8 cellular contexts compared by ENCODE assay signal in genomic region chr19:35154535-35155406, GRCh38. TPM values are rescaled to one million over a fixed set of nuclear protein-coding genes. Genes with fewer than 3 reads are reported as not detected.
DNase-seq lines count a peak whose midpoint lies in the region; ATAC-seq, FAIRE-seq and TF ChIP-seq lines count a peak whose summit lies in the region.

Gene FXYD5 (plus strand): TSS chr19:35154735. CDS start chr19:35155551, 816 bp downstream.

- peak within 1 kb of the TSS; percentile 75 to 97 for H4K8ac ChIP-seq in IMR-90 (ENCODE audit: low read depth in 2 of 2, low read length in 2 of 2)

- H2AK5ac ChIP-seq in IMR-90 (ENCODE audit: low read depth, low read length): peak within 1 kb of the TSS; percentile 90

- dilution Hi-C loops in IMR-90 (cut with HindIII; ENCODE audit: low sequenced_read_pairs, unreplicated experiment): no loop called here

- H3K27ac ChIP-seq in IMR-90 (ENCODE audit: insufficient read depth, low read length) (peak within 1 kb of the TSS; percentile 75), astrocyte (ENCODE audit: low read depth, low read length) (peak within 1 kb of the TSS; percentile 82), iPS-18a (ENCODE audit: low read length) (no peak within 1 kb of the TSS)

- POLR2A ChIA-PET in IMR-90 (lab: Charles Lee; ENCODE audit: unreplicated experiment): interaction anchor here (0.6 kb wide), 1 partner anchor 57 kb away, joined by 6 read pairs; no protein-coding TSS in a partner anchor

- no peak for FAIRE-seq in astrocyte (lab: Jason Lieb, UNC)

- no peaks in the 10 kb centered on the region for H3K27me3 ChIP-seq in IMR-90 (ENCODE audit: control insufficient read depth, insufficient read depth, low read length)
- no peaks in the 10 kb centered on the region for H3K27me3 ChIP-seq in astrocyte (ENCODE audit: insufficient read depth, low read length)
- peaks cover 13% of the 10 kb centered on the region for H3K27me3 ChIP-seq in iPS-18a (ENCODE audit: control insufficient read depth, insufficient read depth, low read length)

- H2BK20ac ChIP-seq in IMR-90 (ENCODE audit: low read depth, low read length): peak within 1 kb of the TSS; percentile 16; the same call in 1 of the 2 replicates

- H3K9me1 ChIP-seq in IMR-90 (ENCODE audit: insufficient read depth, low read length): peaks cover 12% of the 10 kb centered on the region; the same call in 1 of the 2 replicates

- H2BK15ac ChIP-seq in IMR-90 (ENCODE audit: low read depth, low read length): peak within 1 kb of the TSS; percentile 52; the same call in 1 of the 3 replicates

- in situ Hi-C loops in IMR-90 (cut with MboI; ENCODE audit: low sequenced_read_pairs): no loop called here

- H3K9ac ChIP-seq in IMR-90 (ENCODE audit: low read depth, low read length): peak within 1 kb of the TSS; percentile 83
- peak within 1 kb of the TSS; percentile 93 for H3K9ac ChIP-seq in astrocyte (ENCODE audit: low read length)
- H3K9ac ChIP-seq in iPS-18a (ENCODE audit: low read length): peak within 1 kb of the TSS; percentile 32

- ATAC-seq in IMR-90 (ENCODE audit: low read depth): peak; percentile 85
- ATAC-seq in GM19467 (IDR thresholded peaks at IDR 0.05; ENCODE audit: unreplicated experiment): no peak

- peak within 1 kb of the TSS; percentile 87 for H3K4ac ChIP-seq in IMR-90 (ENCODE audit: low read depth, low read length)

- peak within 1 kb of the TSS; percentile 100 for H2AFZ ChIP-seq in IMR-90 (replicated peaks; ENCODE audit: low read length, poor library complexity)
- peak within 1 kb of the TSS; percentile 89 for H2AFZ ChIP-seq in astrocyte (ENCODE audit: low read depth, low read length)

- H3K4me1 ChIP-seq in IMR-90 (ENCODE audit: control insufficient read depth, insufficient read depth, low read length) (peaks cover 9% of the 10 kb centered on the region), astrocyte (ENCODE audit: insufficient read depth, low read length) (peaks cover 6% of the 10 kb centered on the region), iPS-18a (ENCODE audit: control insufficient read depth, low read depth, low read length) (peaks cover 32% of the 10 kb centered on the region)

- peak within 1 kb of the TSS; percentile 85 for H3K4me2 ChIP-seq in IMR-90 (ENCODE audit: low read depth, low read length)
- peak within 1 kb of the TSS; percentile 98 for H3K4me2 ChIP-seq in astrocyte (ENCODE audit: low read length)

- peak; percentile 67 for TF ChIP-seq POLR2A in IMR-90 (IDR thresholded peaks at IDR 0.05; ENCODE audit: low read depth, low read length)

- H3K23ac ChIP-seq in IMR-90 (ENCODE audit: low read depth, low read length): peak within 1 kb of the TSS; percentile 90

- peaks cover 12% of the 10 kb centered on the region for H3K36me3 Mint-ChIP-seq in astrocyte (ENCODE audit: low read depth, unreplicated experiment)

- no peaks in the 10 kb centered on the region for H3K9me3 Mint-ChIP-seq in astrocyte (ENCODE audit: unreplicated experiment)

- H4K20me1 ChIP-seq in IMR-90 (ENCODE audit: insufficient read depth, low read length) (0 out of 2 replicates have a peak, but pooled peaks cover 2% of the 10 kb centered on the region), astrocyte (ENCODE audit: insufficient read depth, low read length) (peaks cover 22% of the 10 kb centered on the region)

- peaks cover 21% of the 10 kb centered on the region for H3K27me3 Mint-ChIP-seq in astrocyte (ENCODE audit: low read depth, unreplicated experiment)

- peaks cover 25% of the 10 kb centered on the region for H3K79me2 ChIP-seq in astrocyte (ENCODE audit: insufficient read depth, low read length)

- H3K4me3 Mint-ChIP-seq in astrocyte (ENCODE audit: unreplicated experiment): peak within 1 kb of the TSS; percentile 93

- BruUV-seq in IMR-90 (replicated peaks; lab: Mats Ljungman, UMichigan): no TSS peak

- H3K14ac ChIP-seq in IMR-90 (replicated peaks; ENCODE audit: low read depth, low read length): peak within 1 kb of the TSS; percentile 91

- peak within 1 kb of the TSS; percentile 69; the same call in 1 of the 2 replicates for H3K56ac ChIP-seq in IMR-90 (ENCODE audit: extremely low read depth, insufficient read depth, low read length)

- TF ChIP-seq CTCF in IMR-90 (conservative IDR thresholded peaks at IDR 0.05; ENCODE audit: low read depth, low read length) (no peak), astrocyte (IDR thresholded peaks at IDR 0.05; ENCODE audit: insufficient read depth, low read depth, low read length) (no peak)

- H3K36me3 ChIP-seq in IMR-90 (ENCODE audit: control insufficient read depth, insufficient read depth, low read length) (peaks cover 20% of the 10 kb centered on the region), astrocyte (ENCODE audit: insufficient read depth, low read length) (peaks cover 18% of the 10 kb centered on the region), iPS-18a (ENCODE audit: control insufficient read depth, low read depth, low read length) (peaks cover 25% of the 10 kb centered on the region)

- 0% methylated on average over 6 of the region's 49 CpGs; no CpG with 5 or more reads in 1 of the 2 experiments for WGBS in IMR-90 (ENCODE audit: extremely low coverage in 2 of 2, insufficient read length in 1 of 2), 2 experiments

- H3K18ac ChIP-seq in IMR-90 (ENCODE audit: low read depth, low read length): peak within 1 kb of the TSS; percentile 21

- CTCF ChIA-PET in IMR-90 (lab: Yijun Ruan, JAX): interaction anchor here (0.5 to 0.9 kb wide), 4 partner anchors 70 to 244 kb away, joined by 3 read pairs; no protein-coding TSS in a partner anchor

- H4K5ac ChIP-seq in IMR-90 (ENCODE audit: low read depth, low read length): peak within 1 kb of the TSS; percentile 45

- peaks cover 7% of the 10 kb centered on the region for H3K4me1 Mint-ChIP-seq in astrocyte (ENCODE audit: low read depth, unreplicated experiment)

- TF ChIP-seq RAD21 in IMR-90 (IDR thresholded peaks at IDR 0.05; ENCODE audit: low read length): peak; percentile 9; the same call in 1 of the 2 replicates

- DNase-seq in ELF-1 (ENCODE audit: low read depth, low spot score) (peak; percentile 86), IMR-90 (peak; percentile 80), T1000 (lab: John Stamatoyannopoulos, UW) (peak; percentile 34), astrocyte (ENCODE audit: low read depth) (peak; percentile 70), NCI-H2081 treated with DMSO at 0.1 percent for 48 hours (lab: John Stamatoyannopoulos, UW) (no peak)
- peak; percentile 75 to 85 for DNase-seq in stimulated activated CD4-positive, alpha-beta T cell treated with anti-CD3 and anti-CD28 coated beads, Interleukin-12 subunit alpha, Interleukin-12 subunit beta, amount 100 ng/mL, for 24 hours (ENCODE audit: low read depth in 2 of 2)

- peak within 1 kb of the TSS; percentile 99 for H2AK9ac ChIP-seq in IMR-90 (replicated peaks; ENCODE audit: low read depth, low read length, poor library complexity)

- peak within 1 kb of the TSS; percentile 65 for H2BK120ac ChIP-seq in IMR-90 (ENCODE audit: low read depth, low read length)

- H4K91ac ChIP-seq in IMR-90 (ENCODE audit: insufficient read depth, low read depth, low read length): peak within 1 kb of the TSS; percentile 95

- H3K27ac Mint-ChIP-seq in astrocyte (ENCODE audit: unreplicated experiment): peak within 1 kb of the TSS; percentile 87

- H3K9me3 ChIP-seq in IMR-90 (ENCODE audit: control insufficient read depth, insufficient read depth, low read length): no peaks in the 10 kb centered on the region
- H3K9me3 ChIP-seq in astrocyte (ENCODE audit: insufficient read depth, low read depth, low read length): no peaks in the 10 kb centered on the region
- H3K9me3 ChIP-seq in iPS-18a (ENCODE audit: control insufficient read depth, low read depth, low read length): no peaks in the 10 kb centered on the region

- peak within 1 kb of the TSS; percentile 79 for H3K4me3 ChIP-seq in IMR-90 (ENCODE audit: insufficient read depth, low read depth, low read length)
- H3K4me3 ChIP-seq in astrocyte (ENCODE audit: insufficient read depth, low read depth, low read length): peak within 1 kb of the TSS; percentile 80
- peak within 1 kb of the TSS; percentile 64 for H3K4me3 ChIP-seq in iPS-18a (ENCODE audit: low read length)

- peak within 1 kb of the TSS; percentile 84 for H2BK5ac ChIP-seq in IMR-90 (ENCODE audit: low read depth, low read length, poor library complexity, severe bottlenecking)

- H3K79me1 ChIP-seq in IMR-90 (ENCODE audit: low read depth in 1 of 2, low read length in 2 of 2): peaks cover 8 to 42% of the 10 kb centered on the region in 2 experiments; a peak in 2 of 4 replicates

- intact Hi-C loops in IMR-90 (cut with micrococcal nuclease): no loop called here

TF ChIP-seq in IMR-90, 13 proteins besides CTCF, POLR2A, EP300 and RAD21:
- peak; percentile 70; the same call in 1 of the 2 replicates for TF ChIP-seq MAZ (IDR thresholded peaks at IDR 0.05; ENCODE audit: borderline replicate concordance, low read depth, low read length)
- 0 out of 2 replicates have a peak, but pooled peaks have one; percentile 13 for TF ChIP-seq MXI1 (IDR thresholded peaks at IDR 0.05; ENCODE audit: borderline replicate concordance, low read depth, low read length)
- TF ChIP-seq CEBPB (IDR thresholded peaks at IDR 0.05; ENCODE audit: low read depth, low read length): peak; percentile 65
- no peak for TF ChIP-seq RCOR1 (IDR thresholded peaks at IDR 0.05; ENCODE audit: insufficient replicate concordance, low read length)
- TF ChIP-seq MAFK (IDR thresholded peaks at IDR 0.05; ENCODE audit: low read depth, low read length): no peak
- TF ChIP-seq NFE2L2 (IDR thresholded peaks at IDR 0.05; ENCODE audit: low read depth, low read length): no peak

RNA-seq across cellular contexts. Expression of gene FXYD5, which starts in this region (rescaled TPM):
- total RNA-seq in IMR-90 (2012; rRNA removed) (45.8 and 53.6 TPM in 2 replicates), astrocyte (96.9 and 108 TPM in 2 replicates)
- 245 and 287 TPM in 2 replicates for polyA plus RNA-seq in IMR-90 (2012; rRNA removed)
- 162 and 289 TPM in 2 replicates for polyA plus RNA-seq in IMR-90 (2012; cell fraction: cytosol; rRNA removed)
- 57.5 and 83.6 TPM in 2 replicates for polyA plus RNA-seq in IMR-90 (2012; cell fraction: nucleus; rRNA removed; ENCODE audit: low replicate concordance)

Comparison
In these comparisons a context has a peak if more than half of its experiments do, and no peak if none do; other contexts are left out.
1. H3K9ac ChIP-seq: peak in every context shown above with its lines; median percentile 93 in astrocyte; 83 in IMR-90; 32 in iPS-18a.